In genomic region chr12:53102883-53103807, GRCh38 we compare ENCODE assay signal across 8 cellular contexts. TPM values are rescaled to one million over a fixed set of nuclear protein-coding genes. Genes with fewer than 3 reads are reported as not detected.
DNase-seq lines count a peak whose midpoint lies in the region; ATAC-seq lines count a peak whose summit lies in the region.

TSS of gene SOAT2 (plus strand) at chr12:53103486. CDS start at chr12:53103578, 92 bp downstream.

- peak in 4 of 5 donors; percentile 12 to 72 (median 66) for DNase-seq in CD8-positive, alpha-beta memory T cell
- peak; percentile 73 for DNase-seq in activated CD4-positive, alpha-beta T cell treated with anti-CD3 and anti-CD28 coated beads, Interleukin-2, amount 10 ng/mL, durations not matched to agents 24 days and 14 days
- DNase-seq in kidney tubule cell (ENCODE audit: low spot score) (peak; percentile 51), NCI-H187 (lab: John Stamatoyannopoulos, UW) (no peak), G401 (ENCODE audit: low spot score) (no peak)

- intact Hi-C loops in activated CD4-positive, alpha-beta T cell treated with anti-CD3 and anti-CD28 coated beads, Interleukin-2, amount 10 ng/mL, durations not matched to agents 24 days and 14 days (cut with micrococcal nuclease) = no loop called here

- H3K36me3 Mint-ChIP-seq in CD8-positive, alpha-beta memory T cell = no peaks in the 10 kb centered on the region
- H3K36me3 Mint-ChIP-seq in activated CD4-positive, alpha-beta T cell treated with anti-CD3 and anti-CD28 coated beads, Interleukin-2, amount 10 ng/mL, durations not matched to agents 24 days and 14 days (ENCODE audit: low read depth) = no peaks in the 10 kb centered on the region

- peaks cover 50 to 58% (median 54%) of the 10 kb centered on the region in 3 donors for H3K4me1 Mint-ChIP-seq in CD8-positive, alpha-beta memory T cell
- H3K4me1 Mint-ChIP-seq in activated CD4-positive, alpha-beta T cell treated with anti-CD3 and anti-CD28 coated beads, Interleukin-2, amount 10 ng/mL, durations not matched to agents 24 days and 14 days = peaks cover 30% of the 10 kb centered on the region

- no peak within 1 kb of the TSS for H3K27ac ChIP-seq in CD8-positive, alpha-beta memory T cell (ENCODE audit: low read depth, low read length)

- no peaks in the 10 kb centered on the region for H3K9me3 Mint-ChIP-seq in CD8-positive, alpha-beta memory T cell
- no peaks in the 10 kb centered on the region for H3K9me3 Mint-ChIP-seq in activated CD4-positive, alpha-beta T cell treated with anti-CD3 and anti-CD28 coated beads, Interleukin-2, amount 10 ng/mL, durations not matched to agents 24 days and 14 days

- H3K27me3 Mint-ChIP-seq in CD8-positive, alpha-beta memory T cell = no peaks in the 10 kb centered on the region
- peaks cover 7% of the 10 kb centered on the region for H3K27me3 Mint-ChIP-seq in activated CD4-positive, alpha-beta T cell treated with anti-CD3 and anti-CD28 coated beads, Interleukin-2, amount 10 ng/mL, durations not matched to agents 24 days and 14 days

- ATAC-seq in HG02759 (IDR thresholded peaks at IDR 0.05; ENCODE audit: unreplicated experiment) (peak; percentile 63), GM21528 (IDR thresholded peaks at IDR 0.05; ENCODE audit: low FRiP score, unreplicated experiment) (no peak), HG03045 (IDR thresholded peaks at IDR 0.05; ENCODE audit: unreplicated experiment) (no peak)

- peaks cover 41% of the 10 kb centered on the region for H3K4me1 ChIP-seq in CD8-positive, alpha-beta memory T cell (ENCODE audit: insufficient read depth, low read length)

- peak within 1 kb of the TSS; percentile 9 to 85 (median 70) for H3K4me3 Mint-ChIP-seq in CD8-positive, alpha-beta memory T cell
- H3K4me3 Mint-ChIP-seq in activated CD4-positive, alpha-beta T cell treated with anti-CD3 and anti-CD28 coated beads, Interleukin-2, amount 10 ng/mL, durations not matched to agents 24 days and 14 days = peak within 1 kb of the TSS; percentile 7

- no peaks in the 10 kb centered on the region for H3K9me3 ChIP-seq in CD8-positive, alpha-beta memory T cell (ENCODE audit: low read length)

- no peak within 1 kb of the TSS for H3K4me3 ChIP-seq in CD8-positive, alpha-beta memory T cell (ENCODE audit: low read length)

- POLR2A ChIA-PET in CD8-positive, alpha-beta memory T cell (lab: Charles Lee) = interaction anchor here (0.5 to 2.1 kb wide), 7 partner anchors 9 to 282 kb away, joined by 3 to 11 read pairs (median 5); partner anchors contain the start of genes CSAD, SPRYD3 and ZNF740

- no peaks in the 10 kb centered on the region for H3K36me3 ChIP-seq in CD8-positive, alpha-beta memory T cell (ENCODE audit: insufficient read depth, low read length)

- CTCF ChIA-PET in CD8-positive, alpha-beta memory T cell (lab: Charles Lee) = interaction anchor here (0.6 to 14.7 kb wide), 15 partner anchors 9 to 218 kb away, joined by 3 to 243 read pairs (median 4); partner anchors contain the start of genes AAAS, ITGB7, SPRYD3 and ZNF740

- H3K27me3 ChIP-seq in CD8-positive, alpha-beta memory T cell (ENCODE audit: insufficient read depth, low read length, poor library complexity, severe bottlenecking) = no peaks in the 10 kb centered on the region

- peak within 1 kb of the TSS; percentile 79 to 98 (median 92) for H3K27ac Mint-ChIP-seq in CD8-positive, alpha-beta memory T cell
- H3K27ac Mint-ChIP-seq in activated CD4-positive, alpha-beta T cell treated with anti-CD3 and anti-CD28 coated beads, Interleukin-2, amount 10 ng/mL, durations not matched to agents 24 days and 14 days = peak within 1 kb of the TSS; percentile 48

- in situ Hi-C loops in G401 (cut with HindIII; ENCODE audit: low sequenced_read_pairs) = no loop called here

RNA-seq across cellular contexts. Expression of gene SOAT2, which starts in this region (rescaled TPM):
- total RNA-seq in CD8-positive, alpha-beta memory T cell = under 1 TPM; 0.48 to 1.00 TPM
- polyA plus RNA-seq in CD8-positive, alpha-beta memory T cell = 0.76 TPM
- total RNA-seq in activated CD4-positive, alpha-beta T cell treated with anti-CD3 and anti-CD28 coated beads, Interleukin-2, amount 10 ng/mL, durations not matched to agents 24 days and 14 days = not detected in 2 replicates
- not detected in 2 replicates for total RNA-seq in G401 (2014; rRNA removed; shearing (Covaris generic))

Comparison
In these comparisons a context has a peak if more than half of its experiments do, and no peak if none do; other contexts are left out.
1. Peak in DNase-seq in CD8-positive, alpha-beta memory T cell; RNA of the gene not detected or under 1 TPM.
2. Peak in DNase-seq in activated CD4-positive, alpha-beta T cell treated with anti-CD3 and anti-CD28 coated beads, Interleukin-2, amount 10 ng/mL, durations not matched to agents 24 days and 14 days; RNA of the gene not detected or under 1 TPM.